In the genomic region with DNA sequence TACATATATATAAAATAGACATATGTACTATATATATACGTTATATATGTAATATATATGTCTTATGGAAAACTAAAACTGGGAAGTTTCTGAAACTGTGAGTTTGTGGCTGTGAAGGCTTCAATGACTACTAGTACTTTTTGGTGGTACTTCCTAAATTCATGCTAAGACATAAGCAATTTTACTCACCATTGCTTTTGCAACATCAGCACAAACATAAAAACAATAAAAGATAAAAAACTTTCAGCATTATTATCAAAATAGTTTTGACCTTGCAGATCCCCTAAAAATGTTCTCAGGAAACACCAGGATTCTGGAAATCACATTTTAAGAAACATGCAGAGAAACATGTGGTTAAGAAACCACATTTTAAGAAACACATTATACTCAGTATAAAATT, we compare ENCODE assay signal across 8 cellular contexts.
"Had no signal": no experiment of that assay in that cellular context is flagged by ENCODE, and none has a peak within 500 bp of the region (broad histone marks: within the 10 kb centered on the region; RNA-seq: fewer than 3 reads in every experiment).

No MANE protein-coding gene starts in this region.

- DNase-seq: GDM1, GF-D8 had no signal

- ATAC-seq: GM12878 had no signal

- FAIRE-seq: G401.6, GM12878, GM12891, GM12892, GM18507, GM19239 had no signal

- H3K4me3 ChIP-seq: GM12878 had no signal
